In the genomic region with DNA sequence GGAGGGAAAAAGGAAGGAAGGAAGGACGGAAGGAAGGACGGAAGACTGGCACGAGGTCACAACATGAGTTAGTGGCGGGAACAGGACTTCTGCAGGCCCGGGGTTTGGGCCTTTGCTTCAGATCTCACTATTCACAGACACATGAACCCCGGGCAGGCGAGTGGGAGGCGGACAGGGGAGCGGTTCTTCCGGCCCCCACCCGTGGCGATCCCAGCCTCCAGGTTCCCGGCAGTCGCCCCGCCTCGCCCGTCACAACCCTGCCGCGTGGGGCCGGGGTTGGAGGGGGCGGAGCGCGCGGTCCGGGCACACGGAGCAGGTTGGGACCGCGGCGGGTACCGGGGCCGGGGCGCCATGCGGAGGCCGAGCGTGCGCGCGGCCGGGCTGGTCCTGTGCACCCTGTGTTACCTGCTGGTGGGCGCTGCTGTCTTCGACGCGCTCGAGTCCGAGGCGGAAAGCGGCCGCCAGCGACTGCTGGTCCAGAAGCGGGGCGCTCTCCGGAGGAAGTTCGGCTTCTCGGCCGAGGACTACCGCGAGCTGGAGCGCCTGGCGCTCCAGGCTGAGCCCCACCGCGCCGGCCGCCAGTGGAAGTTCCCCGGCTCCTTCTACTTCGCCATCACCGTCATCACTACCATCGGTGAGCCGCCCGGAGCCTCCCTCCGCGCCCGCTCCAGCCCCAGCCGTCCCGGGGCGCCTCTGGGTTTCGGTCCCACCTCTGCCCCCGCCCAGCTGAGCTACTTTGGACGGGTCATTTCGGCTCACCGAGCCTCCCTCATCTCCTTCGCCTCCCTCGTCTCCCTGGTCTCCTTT, we compare ENCODE assay signal across 8 cellular contexts. TPM values are rescaled to one million over a fixed set of nuclear protein-coding genes. Genes with fewer than 3 reads are reported as not detected.
DNase-seq lines count a peak whose midpoint lies in the region; ATAC-seq and TF ChIP-seq lines count a peak whose summit lies in the region.

TSS of gene KCNK15 (plus strand) at position 306 of the 807 bp plus-strand sequence. CDS start at position 352, 46 bp downstream.

- H3K9me3 ChIP-seq in BLaER1, result no peaks in the 10 kb centered on the region
- H3K9me3 ChIP-seq in NT2/D1 (ENCODE audit: insufficient read depth, low read length), result no peaks in the 10 kb centered on the region
- no peaks in the 10 kb centered on the region for H3K9me3 ChIP-seq in hepatocyte (ENCODE audit: low read depth)
- no peaks in the 10 kb centered on the region for H3K9me3 ChIP-seq in skeletal muscle tissue (ENCODE audit: control insufficient read depth in 3 of 3, low read length in 3 of 3)

- H3K4me2 ChIP-seq in BLaER1 (peak within 1 kb of the TSS; percentile 37; the same call in 1 of the 2 replicates), hepatocyte (peak within 1 kb of the TSS; percentile 99)

- H3K4me1 ChIP-seq in BLaER1 (peaks cover 17% of the 10 kb centered on the region), NT2/D1 (ENCODE audit: insufficient read depth, insufficient read length) (peaks cover 9% of the 10 kb centered on the region), hepatocyte (ENCODE audit: insufficient read depth) (peaks cover 10% of the 10 kb centered on the region), skeletal muscle tissue (ENCODE audit: control insufficient read depth in 3 of 3, insufficient read depth in 3 of 3, low read length in 3 of 3) (peaks cover 8 to 31% (median 9%) of the 10 kb centered on the region in 3 donors)

- H3K27me3 ChIP-seq in BLaER1 (peaks cover 33% of the 10 kb centered on the region), NT2/D1 (ENCODE audit: insufficient read depth, insufficient read length) (peaks cover 38% of the 10 kb centered on the region), hepatocyte (peaks cover 4% of the 10 kb centered on the region), skeletal muscle tissue (ENCODE audit: control insufficient read depth in 3 of 3, insufficient read depth in 3 of 3, low read length in 3 of 3) (peaks cover 24 to 27% (median 25%) of the 10 kb centered on the region in 3 donors)

- ATAC-seq in HG02571 (IDR thresholded peaks at IDR 0.05; ENCODE audit: unreplicated experiment), result no peak

- H3K27me3 Mint-ChIP-seq in activated naive CD8-positive, alpha-beta T cell, result peaks cover 9% of the 10 kb centered on the region

- H3K9me2 ChIP-seq in hepatocyte (replicated peaks; ENCODE audit: insufficient read depth), result no peaks in the 10 kb centered on the region

- no peak for TF ChIP-seq POLR2A in erythroblast (IDR thresholded peaks at IDR 0.05; ENCODE audit: low read length)

- H3K4me3 Mint-ChIP-seq in activated naive CD8-positive, alpha-beta T cell, result peak within 1 kb of the TSS; percentile 82

- no peak for TF ChIP-seq CTCF in hepatocyte (IDR thresholded peaks at IDR 0.05; ENCODE audit: poor library complexity)

- DNase-seq in NT2/D1 (ENCODE audit: low read depth, low spot score) (no peak), hepatocyte (ENCODE audit: low spot score) (peak; percentile 60), erythroblast (lab: John Stamatoyannopoulos, UW) (no peak), NCI-H2196 treated with DMSO at 0.1 percent for 48 hours (lab: John Stamatoyannopoulos, UW; ENCODE audit: unreplicated experiment) (no peak)

- no peak within 1 kb of the TSS for H3K9ac ChIP-seq in BLaER1
- H3K9ac ChIP-seq in NT2/D1 (ENCODE audit: insufficient read length, low read depth), result peak within 1 kb of the TSS; percentile 66
- H3K9ac ChIP-seq in skeletal muscle tissue (ENCODE audit: low read depth in 1 of 3, low read length in 3 of 3), result peak within 1 kb of the TSS in 2 of 3 donors; percentile 64 to 65

- H3K36me3 Mint-ChIP-seq in activated naive CD8-positive, alpha-beta T cell, result no peaks in the 10 kb centered on the region

- H3K36me3 ChIP-seq in BLaER1 (no peaks in the 10 kb centered on the region), NT2/D1 (ENCODE audit: insufficient read depth, insufficient read length, low read length) (no peaks in the 10 kb centered on the region), hepatocyte (replicated peaks; ENCODE audit: insufficient read depth, low read depth) (no peaks in the 10 kb centered on the region), skeletal muscle tissue (ENCODE audit: control insufficient read depth in 3 of 3, insufficient read depth in 3 of 3, low read length in 3 of 3) (no peaks in the 10 kb centered on the region)

- H4K20me1 ChIP-seq in BLaER1 (no peaks in the 10 kb centered on the region), hepatocyte (ENCODE audit: insufficient read depth, poor library complexity, severe bottlenecking) (no peaks in the 10 kb centered on the region)

- H3K4me3 ChIP-seq in BLaER1 (no peak within 1 kb of the TSS), NT2/D1 (ENCODE audit: insufficient read length, low read depth) (peak within 1 kb of the TSS; percentile 44), hepatocyte (peak within 1 kb of the TSS; percentile 47), skeletal muscle tissue (ENCODE audit: low read length in 3 of 3) (peak within 1 kb of the TSS; percentile 25 to 64 (median 63))

- H3K9me3 Mint-ChIP-seq in activated naive CD8-positive, alpha-beta T cell (ENCODE audit: low read depth), result no peaks in the 10 kb centered on the region

- H2AFZ ChIP-seq in hepatocyte, result peak within 1 kb of the TSS; percentile 61

- H3K27ac ChIP-seq in BLaER1, result no peak within 1 kb of the TSS
- H3K27ac ChIP-seq in hepatocyte, result no peak within 1 kb of the TSS
- H3K27ac ChIP-seq in skeletal muscle tissue (ENCODE audit: low read depth, low read length), result peak within 1 kb of the TSS; percentile 36

- no peaks in the 10 kb centered on the region for H3K79me2 ChIP-seq in hepatocyte

- peaks cover 5% of the 10 kb centered on the region for H3K4me1 Mint-ChIP-seq in activated naive CD8-positive, alpha-beta T cell (ENCODE audit: low read depth)

- WGBS in hepatocyte (ENCODE audit: low lambda C conversion rate, missing lambda C conversion rate), result 4% methylated on average over 55 of the region's 82 CpGs

- H3K27ac Mint-ChIP-seq in activated naive CD8-positive, alpha-beta T cell, result peak within 1 kb of the TSS; percentile 64

RNA-seq across cellular contexts. Expression of gene KCNK15, which starts in this region (rescaled TPM):
- total RNA-seq in hepatocyte, result 0.92 and 1.7 TPM in 2 replicates
- 3.1 and 4.3 TPM in 2 replicates for polyA plus RNA-seq in hepatocyte
- under 0.01 TPM for total RNA-seq in skeletal muscle tissue
